21 cellular contexts compared by ENCODE assay signal in the genomic region with DNA sequence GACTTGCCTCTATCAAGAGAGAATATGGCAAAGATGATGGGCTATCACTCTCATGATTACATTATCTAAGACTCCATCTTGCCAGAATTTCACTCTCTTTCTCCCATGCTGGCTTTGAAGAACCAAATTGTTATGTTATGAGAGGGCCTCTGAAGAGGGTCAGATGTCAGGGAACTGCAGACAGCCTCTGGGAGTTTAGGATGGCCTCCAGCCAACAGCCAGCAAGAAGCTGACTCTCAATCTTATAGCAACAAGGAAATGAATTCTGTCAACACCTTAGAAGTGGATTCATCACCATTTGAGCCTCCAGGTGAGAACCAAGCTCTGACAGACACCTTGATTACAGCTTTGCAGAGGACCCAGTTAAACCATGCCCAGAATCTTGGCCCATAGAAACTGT. TPM values are rescaled to one million over a fixed set of nuclear protein-coding genes. Genes with fewer than 3 reads are reported as not detected.
"Had no signal": no experiment of that assay in that cellular context is flagged by ENCODE, and none has a peak within 500 bp of the region (broad histone marks: within the 10 kb centered on the region; RNA-seq: fewer than 3 reads in every experiment).

No MANE protein-coding gene starts in this region.

- H3K4me1 ChIP-seq: esophagus squamous epithelium, foreskin keratinocyte, left ventricle myocardium inferior, upper lobe of left lung had no signal

- H3K36me3 ChIP-seq: esophagus squamous epithelium, left ventricle myocardium inferior, upper lobe of left lung had no signal

- H3K27ac ChIP-seq: esophagus squamous epithelium, foreskin keratinocyte, hepatocyte, left ventricle myocardium inferior, upper lobe of left lung had no signal

- H3K27me3 ChIP-seq: esophagus squamous epithelium, hepatocyte, upper lobe of left lung had no signal

- DNase-seq: activated B cell treated with CpG ODN at 0.5 μM for 24 hours; activated CD4-positive, alpha-beta T cell treated with anti-CD3 and anti-CD28 coated beads for 4 hours; activated CD8-positive, alpha-beta T cell treated with anti-CD3 and anti-CD28 coated beads, Interleukin-2, amount 10 ng/mL, durations not matched to agents 7 days and 5 days; activated effector memory CD4-positive, alpha-beta T cell treated with Interleukin-2 at 50 U/mL for 16 hours; activated naive CD4-positive, alpha-beta T cell treated with anti-CD3 and anti-CD28 coated beads, Interleukin-2, amount 10 ng/mL, durations not matched to agents 7 days and 5 days; activated naive CD8-positive, alpha-beta T cell treated with anti-CD3 and anti-CD28 coated beads, Interleukin-2, amount 50 U/mL, for 24 hours; activated T-cell treated with anti-CD3 and anti-CD28 coated beads, Interleukin-2, amount 50 U/mL, for 4 hours; anterior cingulate cortex; effector CD8-positive, alpha-beta T cell; esophagus squamous epithelium; islet precursor cell; left ventricle myocardium inferior; occipital lobe; posterior cingulate gyrus; stimulated activated CD4-positive, alpha-beta T cell treated with anti-CD3 and anti-CD28 coated beads, Interleukin-2, amount 100 ng/mL, for 24 hours; stimulated activated naive CD8-positive, alpha-beta T cell treated with anti-CD3 and anti-CD28 coated beads, Interleukin-15, amount 100 ng/mL, for 72 hours; T-helper 1 cell; T-helper 9 cell; upper lobe of left lung had no signal

- H3K4me2 ChIP-seq: hepatocyte had no signal

- H2AFZ ChIP-seq: hepatocyte had no signal

- H3K79me2 ChIP-seq: hepatocyte had no signal

- H3K4me3 ChIP-seq: esophagus squamous epithelium, hepatocyte, left ventricle myocardium inferior, upper lobe of left lung had no signal

- ATAC-seq: activated CD8-positive, alpha-beta T cell treated with anti-CD3 and anti-CD28 coated beads, Interleukin-2, amount 10 ng/mL, durations not matched to agents 7 days and 5 days; activated naive CD8-positive, alpha-beta T cell treated with anti-CD3 and anti-CD28 coated beads, Interleukin-2, amount 50 U/mL, for 24 hours; activated T-cell treated with anti-CD3 and anti-CD28 coated beads, Interleukin-2, amount 50 U/mL, for 4 hours; foreskin keratinocyte; stimulated activated naive CD8-positive, alpha-beta T cell treated with anti-CD3 and anti-CD28 coated beads, Interleukin-15, amount 100 ng/mL, for 72 hours had no signal

RNA-seq across cellular contexts. Expression of gene DEPP1, which starts 55.7 kb away (rescaled TPM):
- total RNA-seq: activated CD8-positive, alpha-beta T cell treated with anti-CD3 and anti-CD28 coated beads, Interleukin-2, amount 10 ng/mL, durations not matched to agents 7 days and 5 days had no signal
